Comparison of ENCODE assay signal across 8 cellular contexts in the genomic region with DNA sequence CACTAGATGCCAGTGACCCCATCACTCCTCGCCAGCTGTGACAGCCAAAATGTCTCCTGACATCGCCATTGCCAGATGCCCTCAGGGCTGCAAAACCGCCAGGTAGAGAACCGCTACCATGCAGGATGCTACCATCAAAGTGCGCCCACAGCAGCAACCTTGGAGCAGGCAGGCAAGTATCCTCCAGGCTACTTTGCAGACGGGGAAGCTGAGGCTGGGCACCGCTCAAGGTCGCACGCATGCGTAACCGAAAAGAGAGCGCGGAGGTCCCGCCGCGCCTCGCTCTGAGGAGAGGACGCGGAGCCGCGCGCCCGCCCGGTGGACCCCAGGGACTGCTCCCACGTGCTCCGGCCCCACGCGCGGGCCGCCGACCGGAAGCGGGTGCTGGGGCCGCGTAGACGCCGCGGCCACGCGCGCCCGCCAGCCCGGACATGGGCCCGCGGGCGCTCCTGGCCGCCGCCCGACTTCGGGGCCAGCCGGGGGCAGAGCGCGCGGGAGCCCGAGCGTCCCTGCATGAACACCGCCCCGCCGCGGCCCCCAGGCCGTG. TPM values are rescaled to one million over a fixed set of nuclear protein-coding genes. Genes with fewer than 3 reads are reported as not detected.
DNase-seq lines count a peak whose midpoint lies in the region; ATAC-seq and TF ChIP-seq lines count a peak whose summit lies in the region.

A gene with protein sequence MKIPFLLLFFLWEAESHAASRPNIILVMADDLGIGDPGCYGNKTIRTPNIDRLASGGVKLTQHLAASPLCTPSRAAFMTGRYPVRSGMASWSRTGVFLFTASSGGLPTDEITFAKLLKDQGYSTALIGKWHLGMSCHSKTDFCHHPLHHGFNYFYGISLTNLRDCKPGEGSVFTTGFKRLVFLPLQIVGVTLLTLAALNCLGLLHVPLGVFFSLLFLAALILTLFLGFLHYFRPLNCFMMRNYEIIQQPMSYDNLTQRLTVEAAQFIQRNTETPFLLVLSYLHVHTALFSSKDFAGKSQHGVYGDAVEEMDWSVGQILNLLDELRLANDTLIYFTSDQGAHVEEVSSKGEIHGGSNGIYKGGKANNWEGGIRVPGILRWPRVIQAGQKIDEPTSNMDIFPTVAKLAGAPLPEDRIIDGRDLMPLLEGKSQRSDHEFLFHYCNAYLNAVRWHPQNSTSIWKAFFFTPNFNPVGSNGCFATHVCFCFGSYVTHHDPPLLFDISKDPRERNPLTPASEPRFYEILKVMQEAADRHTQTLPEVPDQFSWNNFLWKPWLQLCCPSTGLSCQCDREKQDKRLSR (plus strand): TSS at position 282 of the 547 bp plus-strand sequence. CDS start 105,488 bp downstream, outside the sequence.

- TF ChIP-seq CTCF in breast epithelium (IDR thresholded peaks at IDR 0.05) (no peak), kidney epithelial cell (IDR thresholded peaks at IDR 0.05; ENCODE audit: insufficient read depth, low read length, poor library complexity, severe bottlenecking) (no peak)

- H3K27ac Mint-ChIP-seq in T-cell: peak within 1 kb of the TSS; percentile 82 to 93

- H3K27me3 ChIP-seq in breast epithelium (no peaks in the 10 kb centered on the region), kidney epithelial cell (ENCODE audit: control insufficient read depth, insufficient read depth, low read length) (no peaks in the 10 kb centered on the region)

- peak within 1 kb of the TSS; percentile 58 to 82 (median 79) for H3K4me3 ChIP-seq in breast epithelium
- H3K4me3 ChIP-seq in kidney epithelial cell (ENCODE audit: low read depth, low read length): peak within 1 kb of the TSS; percentile 94

- CTCF ChIA-PET in T-cell (lab: Charles Lee): no interaction called here

- POLR2A ChIA-PET in T-cell (lab: Charles Lee): no interaction called here

- ATAC-seq in GM19351 (IDR thresholded peaks at IDR 0.05; ENCODE audit: unreplicated experiment): peak; percentile 39
- ATAC-seq in HG03439 (IDR thresholded peaks at IDR 0.05; ENCODE audit: unreplicated experiment): peak; percentile 49
- peak; percentile 34 to 51 (median 41) for ATAC-seq in T-cell (replicated peaks in 1 of 4)

- no peak for TF ChIP-seq POLR2A in breast epithelium (IDR thresholded peaks at IDR 0.05)

- no peaks in the 10 kb centered on the region for H3K4me1 ChIP-seq in breast epithelium

- no peaks in the 10 kb centered on the region for H3K9me3 ChIP-seq in breast epithelium

- H3K36me3 ChIP-seq in breast epithelium (no peaks in the 10 kb centered on the region), kidney epithelial cell (ENCODE audit: control insufficient read depth, insufficient read depth, low read length) (no peaks in the 10 kb centered on the region)

- DNase-seq in C1 segment of cervical spinal cord (lab: John Stamatoyannopoulos, UW) (peak in 12 of 14 donors; percentile 16 to 82 (median 52)), T-cell (peak in 26 of 34 experiments; percentile 0 to 53 (median 14)), breast epithelium (ENCODE audit: low spot score in 2 of 2) (peak in 1 of 2 donors; percentile 44), kidney epithelial cell (ENCODE audit: low read depth) (no peak), HPDE6-E6E7 (ENCODE audit: extremely low spot score) (no peak)
- DNase-seq in stimulated activated CD4-positive, alpha-beta T cell treated with anti-CD3 and anti-CD28 coated beads, Interleukin-12 subunit alpha, Interleukin-12 subunit beta, amount 100 ng/mL, for 4 hours: peak; percentile 28

- no peaks in the 10 kb centered on the region for H3K9me3 Mint-ChIP-seq in T-cell

- H3K36me3 Mint-ChIP-seq in T-cell: no peaks in the 10 kb centered on the region

- no peaks in the 10 kb centered on the region for H3K27me3 Mint-ChIP-seq in T-cell

- peak within 1 kb of the TSS; percentile 86 to 91 (median 86) for H3K4me3 Mint-ChIP-seq in T-cell

- intact Hi-C loops in breast epithelium (cut with DNase I; ENCODE audit: low total_unique reads): no loop called here

- peaks cover 14 to 47% (median 31%) of the 10 kb centered on the region in 3 donors for H3K4me1 Mint-ChIP-seq in T-cell

- peak within 1 kb of the TSS; percentile 90 for H3K27ac ChIP-seq in breast epithelium

RNA-seq across cellular contexts. Expression of the gene that starts here (rescaled TPM):
- total RNA-seq in T-cell (1 to 10 TPM in 1 of 5 donors, under 1 TPM in 4; 0.70 to 1.3 (median 0.85) TPM), breast epithelium (10 to 100 TPM in 2 of 3 donors, 1 to 10 TPM in 1; 9.8 to 17.0 (median 10.8) TPM), kidney epithelial cell (2.4 and 2.9 TPM in 2 replicates)

Comparison
In these comparisons a context has a peak if more than half of its experiments do, and no peak if none do; other contexts are left out.
1. DNase-seq: peak in C1 segment of cervical spinal cord (12 of 14), T-cell (26 of 34) and stimulated activated CD4-positive, alpha-beta T cell treated with anti-CD3 and anti-CD28 coated beads, Interleukin-12 subunit alpha, Interleukin-12 subunit beta, amount 100 ng/mL, for 4 hours (single experiment); none in kidney epithelial cell (single experiment) and HPDE6-E6E7 (single experiment).
2. Peak in every context shown above with its lines, with median percentiles within 50 percentile points of each other: ATAC-seq.